20 cellular contexts compared by ENCODE assay signal in the genomic region with DNA sequence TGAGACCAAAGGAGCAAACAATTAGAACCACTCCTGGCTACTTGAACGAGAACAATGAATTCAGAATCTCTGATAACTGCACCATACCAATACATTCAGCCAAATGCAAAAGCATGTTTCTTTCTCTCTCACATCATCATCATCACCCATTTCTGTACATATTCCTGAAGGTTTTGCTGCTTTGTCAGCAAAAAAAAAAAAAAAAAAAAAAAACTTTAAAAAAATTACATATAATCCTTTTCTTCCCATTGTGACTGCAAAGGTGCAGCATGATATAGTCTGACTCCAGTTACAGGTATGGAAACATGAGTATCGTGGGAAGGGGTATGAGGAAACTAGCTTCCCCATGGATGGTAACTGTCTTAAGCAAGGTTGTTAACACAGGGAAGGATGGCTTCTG.
"Had no signal": no experiment of that assay in that cellular context is flagged by ENCODE, and none has a peak within 500 bp of the region (broad histone marks: within the 10 kb centered on the region; RNA-seq: fewer than 3 reads in every experiment).

No MANE protein-coding gene starts in this region.

- H3K27ac ChIP-seq: esophagus squamous epithelium, lower lobe of right lung, parathyroid adenoma, suprapubic skin, vagina had no signal

- DNase-seq: cortex of kidney; left ventricle myocardium superior; lower lobe of right lung; stimulated activated CD4-positive, alpha-beta T cell treated with anti-CD3 and anti-CD28 coated beads, Interleukin-12 subunit alpha, Interleukin-12 subunit beta, amount 100 ng/mL, for 4 hours; stimulated activated CD4-positive, alpha-beta T cell treated with anti-CD3 and anti-CD28 coated beads, Interleukin-4, amount 100 ng/mL, for 1 hour had no signal

- H3K36me3 Mint-ChIP-seq: mesothelial cell of epicardium; naive B cell; natural killer cell treated with Interleukin-12 subunit alpha and Interleukin-12 subunit beta and Interleukin-15 and Interleukin-18, amount 100 ng/mL, for 72 hours had no signal

- H3K27me3 ChIP-seq: esophagus squamous epithelium, neutrophil, suprapubic skin, transverse colon, vagina had no signal

- H3K4me3 ChIP-seq: esophagus squamous epithelium, lower lobe of right lung, mucosa of descending colon, smooth muscle cell, suprapubic skin, transverse colon, vagina had no signal

- H3K36me3 ChIP-seq: esophagus squamous epithelium, lower lobe of right lung, neutrophil, suprapubic skin, transverse colon, vagina had no signal

- H3K9me3 ChIP-seq: esophagus squamous epithelium, lower lobe of right lung, mucosa of descending colon, neutrophil, suprapubic skin, transverse colon, vagina had no signal

- H3K27ac Mint-ChIP-seq: effector memory CD8-positive, alpha-beta T cell; mesothelial cell of epicardium; natural killer cell treated with Interleukin-12 subunit alpha and Interleukin-12 subunit beta and Interleukin-15 and Interleukin-18, amount 100 ng/mL, for 72 hours; progenitor cell of endocrine pancreas; stimulated activated naive CD8-positive, alpha-beta T cell treated with anti-CD3 and anti-CD28 coated beads, Interleukin-15, amount 100 ng/mL, for 72 hours had no signal

- H2AFZ ChIP-seq: parathyroid adenoma had no signal

- H3K4me3 Mint-ChIP-seq: effector memory CD8-positive, alpha-beta T cell; mesothelial cell of epicardium; natural killer cell treated with Interleukin-12 subunit alpha and Interleukin-12 subunit beta and Interleukin-15 and Interleukin-18, amount 100 ng/mL, for 72 hours; neural crest cell; stimulated activated naive CD8-positive, alpha-beta T cell treated with anti-CD3 and anti-CD28 coated beads, Interleukin-15, amount 100 ng/mL, for 72 hours had no signal

- H3K27me3 Mint-ChIP-seq: effector memory CD8-positive, alpha-beta T cell; naive B cell; natural killer cell treated with Interleukin-12 subunit alpha and Interleukin-12 subunit beta and Interleukin-15 and Interleukin-18, amount 100 ng/mL, for 72 hours; progenitor cell of endocrine pancreas; stimulated activated naive CD8-positive, alpha-beta T cell treated with anti-CD3 and anti-CD28 coated beads, Interleukin-15, amount 100 ng/mL, for 72 hours had no signal

- H3K4me1 ChIP-seq: parathyroid adenoma, vagina had no signal

- H3K9me3 Mint-ChIP-seq: effector memory CD8-positive, alpha-beta T cell; mesothelial cell of epicardium; naive B cell; natural killer cell treated with Interleukin-12 subunit alpha and Interleukin-12 subunit beta and Interleukin-15 and Interleukin-18, amount 100 ng/mL, for 72 hours; neural crest cell; stimulated activated naive CD8-positive, alpha-beta T cell treated with anti-CD3 and anti-CD28 coated beads, Interleukin-15, amount 100 ng/mL, for 72 hours had no signal

- H3K9ac ChIP-seq: parathyroid adenoma had no signal
